Comparison of ENCODE assay signal across 1 cellular context in the genomic region with DNA sequence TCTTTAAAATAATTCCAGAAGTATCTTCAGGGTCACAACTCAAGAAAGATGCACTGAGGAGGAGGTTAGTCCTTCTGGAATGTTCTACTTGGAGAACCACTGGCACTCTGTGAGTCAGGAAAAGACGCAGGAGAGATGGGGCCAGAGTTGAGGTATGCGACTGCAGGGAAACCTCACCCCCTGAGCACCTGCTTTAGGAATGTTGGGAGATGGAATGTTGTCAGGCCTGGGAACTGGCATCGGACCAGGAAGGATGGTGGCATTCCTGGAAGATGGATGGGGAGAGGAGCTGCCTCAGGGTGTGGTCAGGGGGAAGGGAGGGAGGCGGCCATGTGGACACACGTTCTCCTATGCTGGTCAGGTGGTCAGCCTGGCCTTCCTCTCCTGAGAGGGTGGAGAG.
TF ChIP-seq lines count a peak whose summit lies in the region.

No MANE protein-coding gene starts in this region.

TF ChIP-seq in GM23338, 12 proteins besides CTCF, POLR2A, EP300 and RAD21 (continued from another document):
- TF ChIP-seq, protein P1, sequence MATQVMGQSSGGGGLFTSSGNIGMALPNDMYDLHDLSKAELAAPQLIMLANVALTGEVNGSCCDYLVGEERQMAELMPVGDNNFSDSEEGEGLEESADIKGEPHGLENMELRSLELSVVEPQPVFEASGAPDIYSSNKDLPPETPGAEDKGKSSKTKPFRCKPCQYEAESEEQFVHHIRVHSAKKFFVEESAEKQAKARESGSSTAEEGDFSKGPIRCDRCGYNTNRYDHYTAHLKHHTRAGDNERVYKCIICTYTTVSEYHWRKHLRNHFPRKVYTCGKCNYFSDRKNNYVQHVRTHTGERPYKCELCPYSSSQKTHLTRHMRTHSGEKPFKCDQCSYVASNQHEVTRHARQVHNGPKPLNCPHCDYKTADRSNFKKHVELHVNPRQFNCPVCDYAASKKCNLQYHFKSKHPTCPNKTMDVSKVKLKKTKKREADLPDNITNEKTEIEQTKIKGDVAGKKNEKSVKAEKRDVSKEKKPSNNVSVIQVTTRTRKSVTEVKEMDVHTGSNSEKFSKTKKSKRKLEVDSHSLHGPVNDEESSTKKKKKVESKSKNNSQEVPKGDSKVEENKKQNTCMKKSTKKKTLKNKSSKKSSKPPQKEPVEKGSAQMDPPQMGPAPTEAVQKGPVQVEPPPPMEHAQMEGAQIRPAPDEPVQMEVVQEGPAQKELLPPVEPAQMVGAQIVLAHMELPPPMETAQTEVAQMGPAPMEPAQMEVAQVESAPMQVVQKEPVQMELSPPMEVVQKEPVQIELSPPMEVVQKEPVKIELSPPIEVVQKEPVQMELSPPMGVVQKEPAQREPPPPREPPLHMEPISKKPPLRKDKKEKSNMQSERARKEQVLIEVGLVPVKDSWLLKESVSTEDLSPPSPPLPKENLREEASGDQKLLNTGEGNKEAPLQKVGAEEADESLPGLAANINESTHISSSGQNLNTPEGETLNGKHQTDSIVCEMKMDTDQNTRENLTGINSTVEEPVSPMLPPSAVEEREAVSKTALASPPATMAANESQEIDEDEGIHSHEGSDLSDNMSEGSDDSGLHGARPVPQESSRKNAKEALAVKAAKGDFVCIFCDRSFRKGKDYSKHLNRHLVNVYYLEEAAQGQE (IDR thresholded peaks at IDR 0.05; ENCODE audit: unreplicated experiment) = no peak
TF ChIP-seq in GM23338: peak in this region for 1.
